8 cellular contexts compared by ENCODE assay signal in the genomic region with DNA sequence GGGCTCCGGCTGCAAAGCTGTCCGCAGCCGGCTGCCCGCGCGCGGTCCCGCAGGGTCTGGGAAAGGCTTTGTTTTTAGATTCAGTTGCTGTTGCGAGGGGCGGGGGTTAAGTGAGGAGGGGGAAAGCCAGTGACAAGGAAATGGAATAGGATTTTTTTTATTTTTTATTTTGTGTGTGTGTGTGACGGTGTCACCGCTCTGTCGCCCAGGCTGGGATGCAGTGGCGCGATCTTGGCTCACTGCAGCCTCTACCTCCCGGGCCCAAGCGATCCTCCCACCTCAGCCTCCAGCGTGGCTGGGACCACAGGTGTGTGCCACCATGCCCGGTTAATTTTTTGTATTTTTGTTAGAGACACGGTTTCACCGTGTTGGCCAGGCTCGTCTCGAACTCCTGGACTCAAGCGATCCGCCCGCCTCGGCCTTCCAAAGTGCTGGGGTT. TPM values are rescaled to one million over a fixed set of nuclear protein-coding genes. Genes with fewer than 3 reads are reported as not detected.
DNase-seq lines count a peak whose midpoint lies in the region; ATAC-seq and TF ChIP-seq lines count a peak whose summit lies in the region.

No MANE protein-coding gene starts in this region.

- peaks cover 68% of the 10 kb centered on the region for H3K4me1 ChIP-seq in CD4-positive, alpha-beta memory T cell (ENCODE audit: insufficient read depth, low read length)
- peaks cover 19% of the 10 kb centered on the region for H3K4me1 ChIP-seq in neural progenitor cell

- no peaks in the 10 kb centered on the region for H3K36me3 ChIP-seq in CD4-positive, alpha-beta memory T cell (ENCODE audit: insufficient read depth, low read length)
- no peaks in the 10 kb centered on the region for H3K36me3 ChIP-seq in neural progenitor cell

- H3K4me3 Mint-ChIP-seq in CD4-positive, alpha-beta memory T cell, result peak overlapping the region; percentile 81 to 92 (median 86)
- H3K4me3 Mint-ChIP-seq in neural progenitor cell, result peak overlapping the region; percentile 84

- intact Hi-C loops in CD4-positive, alpha-beta memory T cell (cut with micrococcal nuclease), result loop anchor here (2.0 to 5.0 kb wide), 4 partner anchors 71 to 391 kb away; a partner anchor contains a TSS

- peak overlapping the region; percentile 86 for H3K4me2 ChIP-seq in neural progenitor cell

- peak overlapping the region in 1 of 2 donors; percentile 90 for H3K4me3 ChIP-seq in CD4-positive, alpha-beta memory T cell (ENCODE audit: low read length in 2 of 2)
- peak overlapping the region; percentile 64 for H3K4me3 ChIP-seq in neural progenitor cell

- no peak for TF ChIP-seq CTCF in neural progenitor cell (IDR thresholded peaks at IDR 0.05)

- no peaks in the 10 kb centered on the region for H3K27me3 ChIP-seq in CD4-positive, alpha-beta memory T cell (ENCODE audit: insufficient read depth, low read length)
- no peaks in the 10 kb centered on the region for H3K27me3 ChIP-seq in neural progenitor cell

- peaks cover 49 to 82% (median 61%) of the 10 kb centered on the region in 4 donors for H3K4me1 Mint-ChIP-seq in CD4-positive, alpha-beta memory T cell
- peaks cover 45% of the 10 kb centered on the region for H3K4me1 Mint-ChIP-seq in neural progenitor cell

- CTCF ChIA-PET in CD4-positive, alpha-beta memory T cell (lab: Charles Lee; ENCODE audit: partially characterized antibody), result interaction anchor here (0.6 to 8.9 kb wide), 5 partner anchors 9 to 470 kb away, joined by 3 to 79 read pairs (median 17); no protein-coding TSS in a partner anchor

- H3F3A ChIP-seq in neural progenitor cell (ENCODE audit: low read depth), result peaks cover 34% of the 10 kb centered on the region

- ATAC-seq in GM21576 (IDR thresholded peaks at IDR 0.05; ENCODE audit: unreplicated experiment), result no peak

- peaks cover 0 to 6% of the 10 kb centered on the region in 2 donors for H3K36me3 Mint-ChIP-seq in CD4-positive, alpha-beta memory T cell
- H3K36me3 Mint-ChIP-seq in neural progenitor cell, result peaks cover 4% of the 10 kb centered on the region

- DNase-seq in CD4-positive, alpha-beta memory T cell, result peak in 1 of 5 donors; percentile 44
- DNase-seq in RPMI8226 (peak; percentile 47), epithelial cell of prostate (ENCODE audit: low read depth, low spot score) (no peak), neural progenitor cell (ENCODE audit: low spot score) (no peak), NCI-H2171 (lab: John Stamatoyannopoulos, UW) (no peak), NCI-H146 treated with DMSO at 0.1 percent for 48 hours (lab: John Stamatoyannopoulos, UW; ENCODE audit: unreplicated experiment) (no peak), NOMO-1 treated with dmso at 0.1 percent for 144 hours (lab: John Stamatoyannopoulos, UW; ENCODE audit: unreplicated experiment) (no peak)

- POLR2A ChIA-PET in CD4-positive, alpha-beta memory T cell (lab: Charles Lee; ENCODE audit: partially characterized antibody), result interaction anchor here (1.2 to 11.3 kb wide), 11 partner anchors 8 to 390 kb away, joined by 5 to 157 read pairs (median 9); a partner anchor contains a TSS

- H3K9ac ChIP-seq in neural progenitor cell, result peak overlapping the region; percentile 84

- H3K9me3 Mint-ChIP-seq in CD4-positive, alpha-beta memory T cell, result no peaks in the 10 kb centered on the region
- H3K9me3 Mint-ChIP-seq in neural progenitor cell, result peaks cover 2% of the 10 kb centered on the region

- H3K27ac ChIP-seq in CD4-positive, alpha-beta memory T cell (ENCODE audit: low read depth, low read length), result peak overlapping the region; percentile 89
- H3K27ac ChIP-seq in epithelial cell of prostate (peak overlapping the region; percentile 70), neural progenitor cell (peak overlapping the region; percentile 89)

- no peaks in the 10 kb centered on the region for H3K9me3 ChIP-seq in CD4-positive, alpha-beta memory T cell (ENCODE audit: control insufficient read depth in 1 of 2, low read length in 2 of 2)
- no peaks in the 10 kb centered on the region for H3K9me3 ChIP-seq in neural progenitor cell (ENCODE audit: low read depth)

- H3K79me2 ChIP-seq in neural progenitor cell (ENCODE audit: low read depth), result peaks cover 38% of the 10 kb centered on the region

- no peaks in the 10 kb centered on the region for H3K27me3 Mint-ChIP-seq in CD4-positive, alpha-beta memory T cell
- H3K27me3 Mint-ChIP-seq in neural progenitor cell (ENCODE audit: insufficient read depth, low read depth), result peaks cover 3% of the 10 kb centered on the region

- peak overlapping the region; percentile 86 to 96 (median 89) for H3K27ac Mint-ChIP-seq in CD4-positive, alpha-beta memory T cell
- peak overlapping the region; percentile 70 for H3K27ac Mint-ChIP-seq in neural progenitor cell

- peak overlapping the region; percentile 87 for H2AFZ ChIP-seq in neural progenitor cell (replicated peaks)

- peaks cover 5% of the 10 kb centered on the region for H4K20me1 ChIP-seq in neural progenitor cell (ENCODE audit: low read depth)

RNA-seq across cellular contexts. Expression of a gene that starts 0.6 kb away (rescaled TPM):
- 10 to 100 TPM; 21.9 to 22.6 TPM for total RNA-seq in CD4-positive, alpha-beta memory T cell
- polyA plus RNA-seq in CD4-positive, alpha-beta memory T cell, result 10 to 100 TPM; 34.1 to 53.8 TPM
- 27.4 and 43.0 TPM in 2 replicates for total RNA-seq in neural progenitor cell (ENCODE audit: low replicate concordance)

RNA-seq across cellular contexts. Expression of a gene that starts 38.0 kb away (rescaled TPM):
- total RNA-seq in CD4-positive, alpha-beta memory T cell, result 1 to 10 TPM; 1.2 to 1.7 TPM
- under 1 TPM in 1 of 2 donors, not detected in 1; 0.10 TPM for polyA plus RNA-seq in CD4-positive, alpha-beta memory T cell
- 0.28 TPM in 1 of 2 replicates, not detected in the other for total RNA-seq in neural progenitor cell (ENCODE audit: low replicate concordance)

RNA-seq across cellular contexts. Expression of a gene that starts 58.9 kb away (rescaled TPM):
- total RNA-seq in CD4-positive, alpha-beta memory T cell, result 1 to 10 TPM; 5.9 to 6.8 TPM
- 1 to 10 TPM; 3.1 to 3.8 TPM for polyA plus RNA-seq in CD4-positive, alpha-beta memory T cell
- total RNA-seq in neural progenitor cell (ENCODE audit: low replicate concordance), result 18.6 and 20.7 TPM in 2 replicates
